Comparison of ENCODE assay signal across 1 cellular context in genomic region chr1:8239306-8240023, GRCh38.
TF ChIP-seq lines count a peak whose summit lies in the region.

No MANE protein-coding gene starts in this region.

TF ChIP-seq in HepG2, 621 proteins besides CTCF, POLR2A, EP300 and RAD21 (continued from another document and continues in another):
- TF ChIP-seq ZUFSP (CRISPR knock-in tag; IDR thresholded peaks at IDR 0.05; ENCODE audit: borderline replicate concordance) (no peak), NFE2L2 (IDR thresholded peaks at IDR 0.05; ENCODE audit: low read length) (no peak), STAT5B (CRISPR knock-in tag; IDR thresholded peaks at IDR 0.05) (no peak), SOX13 (IDR thresholded peaks at IDR 0.05) (no peak; the same call in 1 of the 2 replicates), SOX13 (CRISPR knock-in tag; conservative IDR thresholded peaks at IDR 0.05 in 1 of 2, IDR thresholded peaks at IDR 0.05 in 1 of 2) (peak in 1 of 2 experiments; percentile 45; a peak in 1 of 4 replicates), ZNF501 (CRISPR knock-in tag; IDR thresholded peaks at IDR 0.05) (peak; percentile 79; the same call in 1 of the 2 replicates), PAXIP1 (CRISPR knock-in tag; conservative IDR thresholded peaks at IDR 0.05) (peak; percentile 67), SRY (CRISPR knock-in tag; IDR thresholded peaks at IDR 0.05) (no peak), ARNTL (CRISPR knock-in tag; IDR thresholded peaks at IDR 0.05) (0 out of 2 replicates have a peak, but pooled peaks have one; percentile 48), NFIC (IDR thresholded peaks at IDR 0.05; ENCODE audit: low read length) (0 out of 2 replicates have a peak, but pooled peaks have one; percentile 23), NRL (CRISPR knock-in tag; IDR thresholded peaks at IDR 0.05; ENCODE audit: borderline replicate concordance) (no peak), SIN3A (IDR thresholded peaks at IDR 0.05; ENCODE audit: borderline replicate concordance, low read depth, low read length) (no peak), POLR2G (IDR thresholded peaks at IDR 0.05; ENCODE audit: low read depth, low read length) (peak; percentile 64), ZNF616 (CRISPR knock-in tag; IDR thresholded peaks at IDR 0.05; ENCODE audit: low read depth) (no peak), TCF12 (IDR thresholded peaks at IDR 0.05) (no peak), TCF12 (CRISPR knock-in tag; IDR thresholded peaks at IDR 0.05) (no peak), ZNF24 (IDR thresholded peaks at IDR 0.05) (no peak), SMYD3 (CRISPR knock-in tag; IDR thresholded peaks at IDR 0.05) (no peak), ZNF333 (CRISPR knock-in tag; IDR thresholded peaks at IDR 0.05; ENCODE audit: borderline replicate concordance) (no peak), KDM4B (CRISPR knock-in tag; IDR thresholded peaks at IDR 0.05) (0 out of 2 replicates have a peak, but pooled peaks have one; percentile 42), HNF4A (CRISPR knock-in tag; IDR thresholded peaks at IDR 0.05) (peak; percentile 82), SSRP1 (CRISPR knock-in tag; IDR thresholded peaks at IDR 0.05) (no peak), RFXANK (CRISPR knock-in tag; IDR thresholded peaks at IDR 0.05) (no peak), GPN1 (CRISPR knock-in tag; IDR thresholded peaks at IDR 0.05; ENCODE audit: borderline replicate concordance) (no peak), PHF20 (CRISPR knock-in tag; IDR thresholded peaks at IDR 0.05) (no peak), ZNF101 (CRISPR knock-in tag; IDR thresholded peaks at IDR 0.05; ENCODE audit: borderline replicate concordance, low read depth) (no peak), FOXK2 (IDR thresholded peaks at IDR 0.05) (no peak), RELA (CRISPR knock-in tag; IDR thresholded peaks at IDR 0.05) (no peak), FOXO4 (CRISPR knock-in tag; conservative IDR thresholded peaks at IDR 0.05) (no peak), MYPOP (CRISPR knock-in tag; IDR thresholded peaks at IDR 0.05) (no peak), PAF1 (CRISPR knock-in tag; IDR thresholded peaks at IDR 0.05) (no peak), CHD4 (IDR thresholded peaks at IDR 0.05; ENCODE audit: borderline replicate concordance, low read length) (0 out of 2 replicates have a peak, but pooled peaks have one; percentile 24), KDM6A (CRISPR knock-in tag; IDR thresholded peaks at IDR 0.05; ENCODE audit: low read depth) (no peak; the same call in none of the 2 replicates), MLX (CRISPR knock-in tag; IDR thresholded peaks at IDR 0.05) (no peak), ZNF691 (CRISPR knock-in tag; IDR thresholded peaks at IDR 0.05; ENCODE audit: borderline replicate concordance, low read depth) (no peak; the same call in 1 of the 2 replicates), ZGPAT (CRISPR knock-in tag; IDR thresholded peaks at IDR 0.05) (peak; percentile 75), ZBTB25 (CRISPR knock-in tag; IDR thresholded peaks at IDR 0.05) (no peak), GABPB1 (CRISPR knock-in tag; IDR thresholded peaks at IDR 0.05) (0 out of 2 replicates have a peak, but pooled peaks have one; percentile 3), ZNF326 (CRISPR knock-in tag; IDR thresholded peaks at IDR 0.05; ENCODE audit: borderline replicate concordance) (no peak)
- TF ChIP-seq, protein P1, sequence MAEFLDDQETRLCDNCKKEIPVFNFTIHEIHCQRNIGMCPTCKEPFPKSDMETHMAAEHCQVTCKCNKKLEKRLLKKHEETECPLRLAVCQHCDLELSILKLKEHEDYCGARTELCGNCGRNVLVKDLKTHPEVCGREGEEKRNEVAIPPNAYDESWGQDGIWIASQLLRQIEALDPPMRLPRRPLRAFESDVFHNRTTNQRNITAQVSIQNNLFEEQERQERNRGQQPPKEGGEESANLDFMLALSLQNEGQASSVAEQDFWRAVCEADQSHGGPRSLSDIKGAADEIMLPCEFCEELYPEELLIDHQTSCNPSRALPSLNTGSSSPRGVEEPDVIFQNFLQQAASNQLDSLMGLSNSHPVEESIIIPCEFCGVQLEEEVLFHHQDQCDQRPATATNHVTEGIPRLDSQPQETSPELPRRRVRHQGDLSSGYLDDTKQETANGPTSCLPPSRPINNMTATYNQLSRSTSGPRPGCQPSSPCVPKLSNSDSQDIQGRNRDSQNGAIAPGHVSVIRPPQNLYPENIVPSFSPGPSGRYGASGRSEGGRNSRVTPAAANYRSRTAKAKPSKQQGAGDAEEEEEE (CRISPR knock-in tag; IDR thresholded peaks at IDR 0.05; ENCODE audit: borderline replicate concordance): no peak
- TF ChIP-seq, protein P2, sequence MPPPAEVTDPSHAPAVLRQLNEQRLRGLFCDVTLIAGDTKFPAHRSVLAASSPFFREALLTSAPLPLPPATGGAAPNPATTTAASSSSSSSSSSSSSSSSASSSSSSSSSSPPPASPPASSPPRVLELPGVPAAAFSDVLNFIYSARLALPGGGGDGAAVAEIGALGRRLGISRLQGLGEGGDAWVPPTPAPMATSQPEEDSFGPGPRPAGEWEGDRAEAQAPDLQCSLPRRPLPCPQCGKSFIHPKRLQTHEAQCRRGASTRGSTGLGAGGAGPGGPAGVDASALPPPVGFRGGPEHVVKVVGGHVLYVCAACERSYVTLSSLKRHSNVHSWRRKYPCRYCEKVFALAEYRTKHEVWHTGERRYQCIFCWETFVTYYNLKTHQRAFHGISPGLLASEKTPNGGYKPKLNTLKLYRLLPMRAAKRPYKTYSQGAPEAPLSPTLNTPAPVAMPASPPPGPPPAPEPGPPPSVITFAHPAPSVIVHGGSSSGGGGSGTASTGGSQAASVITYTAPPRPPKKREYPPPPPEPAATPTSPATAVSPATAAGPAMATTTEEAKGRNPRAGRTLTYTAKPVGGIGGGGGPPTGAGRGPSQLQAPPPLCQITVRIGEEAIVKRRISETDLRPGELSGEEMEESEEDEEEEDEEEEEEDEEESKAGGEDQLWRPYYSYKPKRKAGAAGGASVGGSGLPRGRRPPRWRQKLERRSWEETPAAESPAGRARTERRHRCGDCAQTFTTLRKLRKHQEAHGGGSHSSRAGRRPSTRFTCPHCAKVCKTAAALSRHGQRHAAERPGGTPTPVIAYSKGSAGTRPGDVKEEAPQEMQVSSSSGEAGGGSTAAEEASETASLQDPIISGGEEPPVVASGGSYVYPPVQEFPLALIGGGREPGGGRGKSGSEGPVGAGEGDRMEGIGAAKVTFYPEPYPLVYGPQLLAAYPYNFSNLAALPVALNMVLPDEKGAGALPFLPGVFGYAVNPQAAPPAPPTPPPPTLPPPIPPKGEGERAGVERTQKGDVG (CRISPR knock-in tag; IDR thresholded peaks at IDR 0.05; ENCODE audit: borderline replicate concordance): no peak
- TF ChIP-seq, protein P3, sequence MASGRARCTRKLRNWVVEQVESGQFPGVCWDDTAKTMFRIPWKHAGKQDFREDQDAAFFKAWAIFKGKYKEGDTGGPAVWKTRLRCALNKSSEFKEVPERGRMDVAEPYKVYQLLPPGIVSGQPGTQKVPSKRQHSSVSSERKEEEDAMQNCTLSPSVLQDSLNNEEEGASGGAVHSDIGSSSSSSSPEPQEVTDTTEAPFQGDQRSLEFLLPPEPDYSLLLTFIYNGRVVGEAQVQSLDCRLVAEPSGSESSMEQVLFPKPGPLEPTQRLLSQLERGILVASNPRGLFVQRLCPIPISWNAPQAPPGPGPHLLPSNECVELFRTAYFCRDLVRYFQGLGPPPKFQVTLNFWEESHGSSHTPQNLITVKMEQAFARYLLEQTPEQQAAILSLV (CRISPR knock-in tag; IDR thresholded peaks at IDR 0.05; ENCODE audit: borderline replicate concordance): peak; percentile 65; the same call in 1 of the 2 replicates
- TF ChIP-seq, protein P4, sequence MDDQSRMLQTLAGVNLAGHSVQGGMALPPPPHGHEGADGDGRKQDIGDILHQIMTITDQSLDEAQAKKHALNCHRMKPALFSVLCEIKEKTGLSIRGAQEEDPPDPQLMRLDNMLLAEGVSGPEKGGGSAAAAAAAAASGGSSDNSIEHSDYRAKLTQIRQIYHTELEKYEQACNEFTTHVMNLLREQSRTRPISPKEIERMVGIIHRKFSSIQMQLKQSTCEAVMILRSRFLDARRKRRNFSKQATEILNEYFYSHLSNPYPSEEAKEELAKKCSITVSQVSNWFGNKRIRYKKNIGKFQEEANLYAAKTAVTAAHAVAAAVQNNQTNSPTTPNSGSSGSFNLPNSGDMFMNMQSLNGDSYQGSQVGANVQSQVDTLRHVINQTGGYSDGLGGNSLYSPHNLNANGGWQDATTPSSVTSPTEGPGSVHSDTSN (CRISPR knock-in tag; IDR thresholded peaks at IDR 0.05; ENCODE audit: borderline replicate concordance): no peak
